8 cellular contexts compared by ENCODE assay signal in the genomic region with DNA sequence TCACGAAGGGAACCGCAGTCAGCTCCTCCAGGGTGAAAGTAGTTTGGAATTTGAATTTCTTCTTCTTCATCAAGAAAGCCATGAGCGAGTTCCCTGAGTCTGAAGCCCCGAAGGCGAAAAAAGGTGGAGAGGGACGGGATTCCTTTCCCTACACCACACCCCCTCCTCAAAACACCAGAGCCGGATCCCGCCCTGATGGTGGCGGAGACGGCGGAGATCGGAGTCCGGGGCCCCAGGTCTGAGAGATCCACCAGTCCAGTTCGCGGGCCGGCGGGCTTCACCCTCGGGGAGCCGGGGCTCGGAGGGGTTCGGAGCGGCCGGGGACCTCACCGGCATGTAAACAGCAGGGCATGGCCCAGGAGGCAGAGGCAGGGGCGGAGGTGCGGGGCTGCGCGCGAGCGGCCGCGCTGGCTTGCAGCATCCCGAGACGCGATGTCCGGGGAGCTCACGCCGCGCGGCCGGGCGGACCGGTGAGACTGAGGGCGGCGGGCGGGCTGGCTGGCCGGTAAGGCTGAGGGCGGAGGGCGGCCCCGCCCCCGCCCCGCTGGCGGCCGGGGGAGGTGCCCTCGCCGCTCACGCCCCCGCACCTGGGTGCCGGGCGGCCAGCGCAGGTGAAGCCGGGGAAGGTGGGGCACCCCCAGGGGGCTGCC. TPM values are rescaled to one million over a fixed set of nuclear protein-coding genes. Genes with fewer than 3 reads are reported as not detected.
DNase-seq lines count a peak whose midpoint lies in the region; ATAC-seq and TF ChIP-seq lines count a peak whose summit lies in the region.

No MANE protein-coding gene starts in this region.

- no peak overlapping the region for H2AFZ ChIP-seq in neural progenitor cell (replicated peaks)

- no peaks in the 10 kb centered on the region for H3K27me3 ChIP-seq in neural progenitor cell

- H3K36me3 Mint-ChIP-seq in neural progenitor cell, result no peaks in the 10 kb centered on the region

- peaks cover 35% of the 10 kb centered on the region for H3K4me1 ChIP-seq in neural progenitor cell

- H3K9ac ChIP-seq in neural progenitor cell, result peak overlapping the region; percentile 55

- peaks cover 28% of the 10 kb centered on the region for H3F3A ChIP-seq in neural progenitor cell (ENCODE audit: low read depth)

- H3K9me3 Mint-ChIP-seq in neural progenitor cell, result no peaks in the 10 kb centered on the region

- no peak for TF ChIP-seq CTCF in neural progenitor cell (IDR thresholded peaks at IDR 0.05)

- DNase-seq in ELR (ENCODE audit: low read depth) (peak; percentile 51), neural progenitor cell (ENCODE audit: low spot score) (peak; percentile 79), NCI-H187 (lab: John Stamatoyannopoulos, UW) (no peak), Ammon's horn (ENCODE audit: low spot score) (no peak)
- DNase-seq in Jurkat, Clone E6-1 (ENCODE audit: low read depth, low spot score), result no peak
- peak; percentile 59 for DNase-seq in activated CD8-positive, alpha-beta memory T cell treated with anti-CD3 and anti-CD28 coated beads, Interleukin-2, amount 50 U/mL, for 4 hours

- H4K20me1 ChIP-seq in neural progenitor cell (ENCODE audit: low read depth), result peaks cover 51% of the 10 kb centered on the region

- ATAC-seq in GM21529 (IDR thresholded peaks at IDR 0.05; ENCODE audit: unreplicated experiment) (peak; percentile 24), esophagus mucosa (peak; percentile 66)

- H3K27ac ChIP-seq in neural progenitor cell, result peak overlapping the region; percentile 63

- peak overlapping the region; percentile 61 for H3K4me3 ChIP-seq in Jurkat, Clone E6-1 (ENCODE audit: low read length)
- peak overlapping the region; percentile 83 for H3K4me3 ChIP-seq in neural progenitor cell

- H3K4me3 Mint-ChIP-seq in neural progenitor cell, result peak overlapping the region; percentile 98

- peaks cover 51% of the 10 kb centered on the region for H3K4me1 Mint-ChIP-seq in neural progenitor cell

- H3K27me3 Mint-ChIP-seq in neural progenitor cell (ENCODE audit: insufficient read depth, low read depth), result peaks cover 6% of the 10 kb centered on the region

- H3K79me2 ChIP-seq in neural progenitor cell (ENCODE audit: low read depth), result peaks cover 51% of the 10 kb centered on the region

- no peaks in the 10 kb centered on the region for H3K9me3 ChIP-seq in neural progenitor cell (ENCODE audit: low read depth)

- no peaks in the 10 kb centered on the region for H3K36me3 ChIP-seq in neural progenitor cell

- peak overlapping the region; percentile 80 for H3K4me2 ChIP-seq in neural progenitor cell

- H3K27ac Mint-ChIP-seq in neural progenitor cell, result peak overlapping the region; percentile 53

RNA-seq across cellular contexts. Expression of a gene that starts 0.6 kb away (rescaled TPM):
- 20.4 TPM for polyA plus RNA-seq in Jurkat, Clone E6-1 (2012; ENCODE audit: insufficient read depth, insufficient read length)
- 108 TPM for total RNA-seq in esophagus mucosa
- 8.8 and 30.8 TPM in 2 replicates for total RNA-seq in neural progenitor cell (ENCODE audit: low replicate concordance)

RNA-seq across cellular contexts. Expression of a gene that starts 42.5 kb away (rescaled TPM):
- polyA plus RNA-seq in Jurkat, Clone E6-1 (2012; ENCODE audit: insufficient read depth, insufficient read length), result 61.5 TPM
- 25.7 TPM for total RNA-seq in esophagus mucosa
- total RNA-seq in neural progenitor cell (ENCODE audit: low replicate concordance), result 9.1 and 20.5 TPM in 2 replicates

RNA-seq across cellular contexts. Expression of a gene that starts 49.6 kb away (rescaled TPM):
- polyA plus RNA-seq in Jurkat, Clone E6-1 (2012; ENCODE audit: insufficient read depth, insufficient read length), result 6.5 TPM
- total RNA-seq in esophagus mucosa (4.3 TPM), neural progenitor cell (ENCODE audit: low replicate concordance) (1.4 and 8.8 TPM in 2 replicates)

Comparison
In these comparisons a context has a peak if more than half of its experiments do, and no peak if none do; other contexts are left out.
1. DNase-seq: peak in ELR (single experiment), activated CD8-positive, alpha-beta memory T cell treated with anti-CD3 and anti-CD28 coated beads, Interleukin-2, amount 50 U/mL, for 4 hours (single experiment) and neural progenitor cell (single experiment); none in Jurkat, Clone E6-1 (single experiment), NCI-H187 (0 of 2) and Ammon's horn (single experiment).